1 cellular context compared by ENCODE assay signal in the genomic region with DNA sequence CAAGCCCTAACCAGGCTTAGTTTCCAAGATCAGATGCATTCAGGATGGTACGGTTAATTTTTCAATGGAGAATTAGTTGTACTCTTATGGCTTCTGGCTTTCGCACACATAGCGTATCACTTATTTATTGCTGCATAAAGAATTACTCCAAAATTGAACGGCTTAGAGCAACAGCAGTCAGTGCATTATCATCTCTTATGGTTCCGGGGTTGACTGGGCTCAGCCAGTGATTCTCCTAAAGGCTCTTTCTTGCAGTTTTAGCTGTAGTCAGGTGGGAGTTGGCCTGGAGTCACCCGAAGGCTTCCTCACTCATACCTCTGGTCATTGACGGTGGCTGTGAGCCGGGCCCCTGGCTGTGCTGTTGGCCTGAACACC.
TF ChIP-seq lines count a peak whose summit lies in the region.

No MANE protein-coding gene starts in this region.

TF ChIP-seq in GM23338, 12 proteins besides CTCF, POLR2A, EP300 and RAD21 (continued from another document):
- TF ChIP-seq, protein P1, sequence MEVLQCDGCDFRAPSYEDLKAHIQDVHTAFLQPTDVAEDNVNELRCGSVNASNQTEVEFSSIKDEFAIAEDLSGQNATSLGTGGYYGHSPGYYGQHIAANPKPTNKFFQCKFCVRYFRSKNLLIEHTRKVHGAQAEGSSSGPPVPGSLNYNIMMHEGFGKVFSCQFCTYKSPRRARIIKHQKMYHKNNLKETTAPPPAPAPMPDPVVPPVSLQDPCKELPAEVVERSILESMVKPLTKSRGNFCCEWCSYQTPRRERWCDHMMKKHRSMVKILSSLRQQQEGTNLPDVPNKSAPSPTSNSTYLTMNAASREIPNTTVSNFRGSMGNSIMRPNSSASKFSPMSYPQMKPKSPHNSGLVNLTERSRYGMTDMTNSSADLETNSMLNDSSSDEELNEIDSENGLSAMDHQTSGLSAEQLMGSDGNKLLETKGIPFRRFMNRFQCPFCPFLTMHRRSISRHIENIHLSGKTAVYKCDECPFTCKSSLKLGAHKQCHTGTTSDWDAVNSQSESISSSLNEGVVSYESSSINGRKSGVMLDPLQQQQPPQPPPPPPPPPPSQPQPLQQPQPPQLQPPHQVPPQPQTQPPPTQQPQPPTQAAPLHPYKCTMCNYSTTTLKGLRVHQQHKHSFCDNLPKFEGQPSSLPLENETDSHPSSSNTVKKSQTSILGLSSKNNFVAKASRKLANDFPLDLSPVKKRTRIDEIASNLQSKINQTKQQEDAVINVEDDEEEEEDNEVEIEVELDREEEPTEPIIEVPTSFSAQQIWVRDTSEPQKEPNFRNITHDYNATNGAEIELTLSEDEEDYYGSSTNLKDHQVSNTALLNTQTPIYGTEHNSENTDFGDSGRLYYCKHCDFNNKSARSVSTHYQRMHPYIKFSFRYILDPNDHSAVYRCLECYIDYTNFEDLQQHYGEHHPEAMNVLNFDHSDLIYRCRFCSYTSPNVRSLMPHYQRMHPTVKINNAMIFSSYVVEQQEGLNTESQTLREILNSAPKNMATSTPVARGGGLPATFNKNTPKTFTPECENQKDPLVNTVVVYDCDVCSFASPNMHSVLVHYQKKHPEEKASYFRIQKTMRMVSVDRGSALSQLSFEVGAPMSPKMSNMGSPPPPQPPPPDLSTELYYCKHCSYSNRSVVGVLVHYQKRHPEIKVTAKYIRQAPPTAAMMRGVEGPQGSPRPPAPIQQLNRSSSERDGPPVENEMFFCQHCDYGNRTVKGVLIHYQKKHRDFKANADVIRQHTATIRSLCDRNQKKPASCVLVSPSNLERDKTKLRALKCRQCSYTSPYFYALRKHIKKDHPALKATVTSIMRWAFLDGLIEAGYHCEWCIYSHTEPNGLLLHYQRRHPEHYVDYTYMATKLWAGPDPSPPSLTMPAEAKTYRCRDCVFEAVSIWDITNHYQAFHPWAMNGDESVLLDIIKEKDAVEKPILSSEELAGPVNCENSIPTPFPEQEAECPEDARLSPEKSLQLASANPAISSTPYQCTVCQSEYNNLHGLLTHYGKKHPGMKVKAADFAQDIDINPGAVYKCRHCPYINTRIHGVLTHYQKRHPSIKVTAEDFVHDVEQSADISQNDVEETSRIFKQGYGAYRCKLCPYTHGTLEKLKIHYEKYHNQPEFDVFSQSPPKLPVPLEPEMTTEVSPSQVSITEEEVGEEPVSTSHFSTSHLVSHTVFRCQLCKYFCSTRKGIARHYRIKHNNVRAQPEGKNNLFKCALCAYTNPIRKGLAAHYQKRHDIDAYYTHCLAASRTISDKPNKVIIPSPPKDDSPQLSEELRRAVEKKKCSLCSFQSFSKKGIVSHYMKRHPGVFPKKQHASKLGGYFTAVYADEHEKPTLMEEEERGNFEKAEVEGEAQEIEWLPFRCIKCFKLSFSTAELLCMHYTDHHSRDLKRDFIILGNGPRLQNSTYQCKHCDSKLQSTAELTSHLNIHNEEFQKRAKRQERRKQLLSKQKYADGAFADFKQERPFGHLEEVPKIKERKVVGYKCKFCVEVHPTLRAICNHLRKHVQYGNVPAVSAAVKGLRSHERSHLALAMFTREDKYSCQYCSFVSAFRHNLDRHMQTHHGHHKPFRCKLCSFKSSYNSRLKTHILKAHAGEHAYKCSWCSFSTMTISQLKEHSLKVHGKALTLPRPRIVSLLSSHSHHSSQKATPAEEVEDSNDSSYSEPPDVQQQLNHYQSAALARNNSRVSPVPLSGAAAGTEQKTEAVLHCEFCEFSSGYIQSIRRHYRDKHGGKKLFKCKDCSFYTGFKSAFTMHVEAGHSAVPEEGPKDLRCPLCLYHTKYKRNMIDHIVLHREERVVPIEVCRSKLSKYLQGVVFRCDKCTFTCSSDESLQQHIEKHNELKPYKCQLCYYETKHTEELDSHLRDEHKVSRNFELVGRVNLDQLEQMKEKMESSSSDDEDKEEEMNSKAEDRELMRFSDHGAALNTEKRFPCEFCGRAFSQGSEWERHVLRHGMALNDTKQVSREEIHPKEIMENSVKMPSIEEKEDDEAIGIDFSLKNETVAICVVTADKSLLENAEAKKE (CRISPR knock-in tag; IDR thresholded peaks at IDR 0.05): no peak
- TF ChIP-seq EZH2 (IDR thresholded peaks at IDR 0.05; ENCODE audit: low read depth, unreplicated experiment) (no peak), CREB1 (CRISPR knock-in tag; IDR thresholded peaks at IDR 0.05; ENCODE audit: low read depth) (no peak), ZNF114 (CRISPR knock-in tag; IDR thresholded peaks at IDR 0.05) (no peak)
